13 cellular contexts compared by ENCODE assay signal in the genomic region with DNA sequence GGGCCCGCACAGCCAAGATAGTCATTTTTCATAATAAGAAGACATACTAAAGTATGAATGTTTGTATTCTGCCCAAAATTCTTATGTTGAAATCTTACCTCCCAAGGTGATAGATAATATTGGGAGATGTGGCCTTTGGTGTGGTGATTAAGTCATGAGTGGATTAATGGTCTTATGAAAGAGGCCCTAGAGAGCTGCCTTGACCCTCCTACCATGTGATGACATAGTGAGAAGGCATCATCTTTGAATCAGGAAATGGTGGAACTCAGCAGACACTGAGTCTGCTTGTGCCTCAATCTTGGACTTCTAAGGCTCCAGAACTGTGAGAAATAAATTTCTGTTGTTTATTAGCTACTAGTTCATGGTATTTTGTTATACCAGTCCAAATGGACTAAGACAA.
"Had no signal": no experiment of that assay in that cellular context is flagged by ENCODE, and none has a peak within 500 bp of the region (broad histone marks: within the 10 kb centered on the region; RNA-seq: fewer than 3 reads in every experiment).

No MANE protein-coding gene starts in this region.

- H3K4me3 ChIP-seq: dorsolateral prefrontal cortex, hepatocyte, ovary, stomach had no signal

- H3K27me3 Mint-ChIP-seq: activated CD8-positive, alpha-beta T cell treated with anti-CD3 and anti-CD28 coated beads for 36 hours; brain had no signal

- ATAC-seq: activated CD8-positive, alpha-beta T cell treated with anti-CD3 and anti-CD28 coated beads for 36 hours; activated T-cell treated with anti-CD3 and anti-CD28 coated beads, Interleukin-2, amount 50 U/mL, for 72 hours; left ventricle myocardium superior had no signal

- H3K4me3 Mint-ChIP-seq: activated CD8-positive, alpha-beta T cell treated with anti-CD3 and anti-CD28 coated beads for 36 hours; activated T-cell treated with anti-CD3 and anti-CD28 coated beads, Interleukin-2, amount 50 U/mL, for 72 hours; brain had no signal

- H3K4me1 Mint-ChIP-seq: brain had no signal

- H3K27ac Mint-ChIP-seq: brain had no signal

- DNase-seq: activated CD4-positive, alpha-beta T cell treated with anti-CD3 and anti-CD28 coated beads for 4 hours; activated CD8-positive, alpha-beta memory T cell treated with anti-CD3 and anti-CD28 coated beads, Interleukin-2, amount 50 U/mL, for 4 hours; activated CD8-positive, alpha-beta T cell treated with anti-CD3 and anti-CD28 coated beads for 36 hours; activated T-cell treated with anti-CD3 and anti-CD28 coated beads, Interleukin-2, amount 50 U/mL, for 72 hours; dorsolateral prefrontal cortex; left ventricle myocardium superior; ovary; stimulated activated CD4-positive, alpha-beta T cell treated with anti-CD3 and anti-CD28 coated beads, Interleukin-4, amount 100 ng/mL, for 1 hour; stimulated activated CD8-positive, alpha-beta memory T cell treated with anti-CD3 and anti-CD28 coated beads, Interleukin-4, amount 100 ng/mL, for 48 hours; stomach; WERI-Rb-1 had no signal
